Comparison of ENCODE assay signal across 32 cellular contexts in genomic region chr7:114851406-114852025, GRCh38.
DNase-seq lines count a peak whose midpoint lies in the region; ATAC-seq and TF ChIP-seq lines count a peak whose summit lies in the region.
"Had no signal": no experiment of that assay in that cellular context is flagged by ENCODE, and none has a peak within 500 bp of the region (broad histone marks: within the 10 kb centered on the region; RNA-seq: fewer than 3 reads in every experiment).

No MANE protein-coding gene starts in this region.

- H3K27ac Mint-ChIP-seq in activated naive CD8-positive, alpha-beta T cell treated with anti-CD3 and anti-CD28 coated beads, Interleukin-2, amount 50 U/mL, for 24 hours, result no peak overlapping the region
- H3K27ac Mint-ChIP-seq: activated CD4-positive, alpha-beta memory T cell treated with anti-CD3 and anti-CD28 coated beads for 36 hours; activated naive CD4-positive, alpha-beta T cell treated with anti-CD3 and anti-CD28 coated beads for 36 hours; activated T-helper 1 cell treated with anti-CD3 and anti-CD28 coated beads, Interleukin-12 subunit alpha, Interleukin-12 subunit beta, Interleukin-2, Interleukin-4 antibody, amounts not matched to agents 30 ng/mL and 10 ng/mL and 1 ng/mL, durations not matched to agents 14 hours and 24 hours and 36 hours; GM23338; naive B cell; progenitor cell of endocrine pancreas had no signal

- H3K4me3 Mint-ChIP-seq in activated naive CD8-positive, alpha-beta T cell treated with anti-CD3 and anti-CD28 coated beads, Interleukin-2, amount 50 U/mL, for 24 hours, result no peak overlapping the region
- H3K4me3 Mint-ChIP-seq: activated CD4-positive, alpha-beta memory T cell treated with anti-CD3 and anti-CD28 coated beads for 36 hours; activated naive CD4-positive, alpha-beta T cell treated with anti-CD3 and anti-CD28 coated beads for 36 hours; activated T-helper 1 cell treated with anti-CD3 and anti-CD28 coated beads, Interleukin-12 subunit alpha, Interleukin-12 subunit beta, Interleukin-2, Interleukin-4 antibody, amounts not matched to agents 30 ng/mL and 10 ng/mL and 1 ng/mL, durations not matched to agents 14 hours and 24 hours and 36 hours; GM23338; naive B cell had no signal

- H3K4me1 ChIP-seq in HEK293 (ENCODE audit: control insufficient read depth, insufficient read depth, low read length), result peaks cover 8% of the 10 kb centered on the region
- H3K4me1 ChIP-seq: adrenal gland, esophagus squamous epithelium, gastrocnemius medialis had no signal

- ATAC-seq in activated naive CD8-positive, alpha-beta T cell treated with anti-CD3 and anti-CD28 coated beads, Interleukin-2, amount 50 U/mL, for 24 hours, result no peak
- ATAC-seq: body of pancreas, gastrocnemius medialis, GM23338, PC-3, sciatic nerve had no signal

- H3K27me3 Mint-ChIP-seq in activated naive CD8-positive, alpha-beta T cell treated with anti-CD3 and anti-CD28 coated beads, Interleukin-2, amount 50 U/mL, for 24 hours, result peaks cover 2% of the 10 kb centered on the region
- H3K27me3 Mint-ChIP-seq: activated CD4-positive, alpha-beta memory T cell treated with anti-CD3 and anti-CD28 coated beads for 36 hours; naive B cell; progenitor cell of endocrine pancreas had no signal

- CTCF ChIA-PET in HEK293 (lab: Yijun Ruan, JAX), result interaction anchor here (1.3 kb wide), 1 partner anchor 13 kb away, joined by 5 read pairs; no protein-coding TSS in a partner anchor

- no peaks in the 10 kb centered on the region for H3K9me3 ChIP-seq in HEK293 (ENCODE audit: control insufficient read depth, insufficient read depth, low read depth, low read length)
- H3K9me3 ChIP-seq: adrenal gland, body of pancreas, Caco-2, esophagus squamous epithelium, gastrocnemius medialis, tibial artery had no signal

- no peaks in the 10 kb centered on the region for H3K36me3 ChIP-seq in HEK293 (ENCODE audit: control insufficient read depth in 2 of 2, insufficient read depth in 1 of 2, low read length in 2 of 2)
- H3K36me3 ChIP-seq: adrenal gland, esophagus squamous epithelium, gastrocnemius medialis, tibial artery had no signal

- H3K4me1 Mint-ChIP-seq in activated naive CD8-positive, alpha-beta T cell treated with anti-CD3 and anti-CD28 coated beads, Interleukin-2, amount 50 U/mL, for 24 hours, result peaks cover 2% of the 10 kb centered on the region
- H3K4me1 Mint-ChIP-seq: naive B cell had no signal

- H3K27ac ChIP-seq in HEK293 (ENCODE audit: extremely low read depth, low read depth, low read length), result no peak overlapping the region
- H3K27ac ChIP-seq: adrenal gland, body of pancreas, C4-2B, esophagus squamous epithelium, gastrocnemius medialis, tibial artery had no signal

- no peaks in the 10 kb centered on the region for H3K36me3 Mint-ChIP-seq in activated naive CD8-positive, alpha-beta T cell treated with anti-CD3 and anti-CD28 coated beads, Interleukin-2, amount 50 U/mL, for 24 hours (ENCODE audit: low read depth)
- H3K36me3 Mint-ChIP-seq: activated CD4-positive, alpha-beta memory T cell treated with anti-CD3 and anti-CD28 coated beads for 36 hours; naive B cell had no signal

- TF ChIP-seq CTCF in HEK293 (tag by site-specific recombination; IDR thresholded peaks at IDR 0.05), result no peak
- no peak for TF ChIP-seq CTCF in fibroblast of villous mesenchyme (IDR thresholded peaks at IDR 0.05; ENCODE audit: insufficient read depth, low read depth, low read length)

- DNase-seq in COR-L47 (lab: John Stamatoyannopoulos, UW) (peak; percentile 2), NCI-H446 treated with DMSO at 0.1 percent for 48 hours (lab: John Stamatoyannopoulos, UW) (peak; percentile 38), fibroblast of villous mesenchyme (ENCODE audit: low read depth) (peak; percentile 54), amniotic stem cell (lab: John Stamatoyannopoulos, UW) (no peak), occipital lobe (lab: John Stamatoyannopoulos, UW) (no peak)
- no peak for DNase-seq in activated naive CD8-positive, alpha-beta T cell treated with anti-CD3 and anti-CD28 coated beads, Interleukin-2, amount 50 U/mL, for 24 hours
- DNase-seq: activated CD4-positive, alpha-beta memory T cell treated with anti-CD3 and anti-CD28 coated beads for 36 hours; activated CD4-positive, alpha-beta T cell treated with anti-CD3 and anti-CD28 coated beads for 1 hour; activated naive CD4-positive, alpha-beta T cell treated with anti-CD3 and anti-CD28 coated beads for 36 hours; adrenal gland; body of pancreas; Caco-2; dermis blood vessel endothelial cell; DND-41; esophagus squamous epithelium; gastrocnemius medialis; kidney glomerular epithelial cell; midbrain; naive B cell; NCI-H1092; NCI-H2029; NK-92 treated with Interleukin-12 subunit alpha and Interleukin-12 subunit beta, amount 100 ng/mL, for 24 hours; PC-3; stimulated activated CD4-positive, alpha-beta T cell treated with anti-CD3 and anti-CD28 coated beads, Interleukin-4, amount 100 ng/mL, for 4 hours; T-helper 2 cell; tibial artery had no signal

- POLR2A ChIA-PET in HEK293 (lab: Yijun Ruan, JAX), result no interaction called here

- no peak overlapping the region for H3K4me3 ChIP-seq in HEK293 (ENCODE audit: low read depth, low read length)
- H3K4me3 ChIP-seq in fibroblast of villous mesenchyme (ENCODE audit: low read depth, low read length), result no peak overlapping the region
- H3K4me3 ChIP-seq: adrenal gland, body of pancreas, esophagus squamous epithelium, gastrocnemius medialis, GM23338, tibial artery had no signal

- no peaks in the 10 kb centered on the region for H3K9me3 Mint-ChIP-seq in activated naive CD8-positive, alpha-beta T cell treated with anti-CD3 and anti-CD28 coated beads, Interleukin-2, amount 50 U/mL, for 24 hours
- H3K9me3 Mint-ChIP-seq: activated CD4-positive, alpha-beta memory T cell treated with anti-CD3 and anti-CD28 coated beads for 36 hours; activated naive CD4-positive, alpha-beta T cell treated with anti-CD3 and anti-CD28 coated beads for 36 hours; activated T-helper 1 cell treated with anti-CD3 and anti-CD28 coated beads, Interleukin-12 subunit alpha, Interleukin-12 subunit beta, Interleukin-2, Interleukin-4 antibody, amounts not matched to agents 30 ng/mL and 10 ng/mL and 1 ng/mL, durations not matched to agents 14 hours and 24 hours and 36 hours; GM23338 had no signal

TF ChIP-seq in HEK293, 187 proteins besides CTCF, POLR2A, EP300 and RAD21 (continues in another document):
- TF ChIP-seq ZNF10 (tag by site-specific recombination; IDR thresholded peaks at IDR 0.05) (0 out of 2 replicates have a peak, but pooled peaks have one; percentile 23), PRDM10 (tag by site-specific recombination; IDR thresholded peaks at IDR 0.05) (peak; percentile 60), ZNF174 (tag by site-specific recombination; IDR thresholded peaks at IDR 0.05) (no peak), TSHZ1 (tag by site-specific recombination; IDR thresholded peaks at IDR 0.05; ENCODE audit: borderline replicate concordance) (no peak), ZNF777 (tag by site-specific recombination; IDR thresholded peaks at IDR 0.05; ENCODE audit: borderline replicate concordance) (no peak), ZNF549 (tag by site-specific recombination; IDR thresholded peaks at IDR 0.05) (peak; percentile 20; the same call in 1 of the 2 replicates), IKZF3 (tag by site-specific recombination; IDR thresholded peaks at IDR 0.05) (peak; percentile 50; the same call in 1 of the 2 replicates)

Comparison
In these comparisons a context has a peak if more than half of its experiments do, and no peak if none do; other contexts are left out.
1. DNase-seq: peak in COR-L47 (single experiment), NCI-H446 treated with DMSO at 0.1 percent for 48 hours (single experiment) and fibroblast of villous mesenchyme (single experiment); none in activated naive CD8-positive, alpha-beta T cell treated with anti-CD3 and anti-CD28 coated beads, Interleukin-2, amount 50 U/mL, for 24 hours (single experiment), amniotic stem cell (single experiment) and occipital lobe (single experiment).